In the genomic region with DNA sequence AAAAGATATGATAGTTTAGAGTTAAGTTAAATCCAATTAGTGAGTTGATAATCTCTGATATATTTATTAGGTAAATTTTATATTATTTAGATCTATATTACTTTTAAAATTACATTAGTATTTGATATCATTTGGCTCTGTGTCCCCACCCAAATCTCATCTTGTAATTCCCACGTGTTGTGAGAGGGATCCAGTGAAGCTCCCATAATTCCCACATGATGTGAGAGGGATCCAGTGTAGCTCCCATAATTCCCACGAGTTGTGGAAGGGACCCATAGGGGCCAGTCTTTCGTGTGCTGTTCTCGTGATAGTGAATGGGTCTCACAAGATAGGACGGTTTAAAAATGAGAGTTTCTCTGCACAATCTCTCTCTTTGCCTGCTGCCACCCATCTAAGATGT, we compare ENCODE assay signal across 29 cellular contexts.
"Had no signal": no experiment of that assay in that cellular context is flagged by ENCODE, and none has a peak within 500 bp of the region (broad histone marks: within the 10 kb centered on the region; RNA-seq: fewer than 3 reads in every experiment).

No MANE protein-coding gene starts in this region.

- H3K27ac ChIP-seq: colonic mucosa, coronary artery, dorsolateral prefrontal cortex, epithelial cell of prostate, esophagus muscularis mucosa, esophagus squamous epithelium, foreskin keratinocyte, gastrocnemius medialis, gastroesophageal sphincter, heart left ventricle, heart right ventricle had no signal

- H3K27ac Mint-ChIP-seq: dendritic cell treated with granulocyte-macrophage colony-stimulating factor and Interleukin-4, amounts not matched to agents 40 ng/mL and 50 ng/mL, for 4 days; effector memory CD8-positive, alpha-beta T cell; endodermal cell had no signal

- ATAC-seq: effector memory CD8-positive, alpha-beta T cell; esophagus mucosa; foreskin keratinocyte; gastrocnemius medialis; gastroesophageal sphincter; heart left ventricle; heart right ventricle had no signal

- H3K9me3 Mint-ChIP-seq: endodermal cell had no signal

- H3K4me3 ChIP-seq: colonic mucosa, coronary artery, dorsolateral prefrontal cortex, esophagus muscularis mucosa, esophagus squamous epithelium, gastrocnemius medialis, gastroesophageal sphincter, heart left ventricle, heart right ventricle had no signal

- H3K4me1 ChIP-seq: colonic mucosa, esophagus muscularis mucosa, esophagus squamous epithelium, foreskin keratinocyte, gastrocnemius medialis, gastroesophageal sphincter, heart left ventricle, heart right ventricle had no signal

- H3K9me3 ChIP-seq: colonic mucosa, esophagus muscularis mucosa, esophagus squamous epithelium, gastrocnemius medialis, gastroesophageal sphincter had no signal

- DNase-seq: colonic mucosa; cortex of kidney; dermis blood vessel endothelial cell; dorsolateral prefrontal cortex; effector CD4-positive, alpha-beta T cell; effector CD8-positive, alpha-beta T cell; effector memory CD4-positive, alpha-beta T cell; effector memory CD8-positive, alpha-beta T cell; endodermal cell; erythroblast; esophagus squamous epithelium; foreskin fibroblast; foreskin keratinocyte; foreskin melanocyte; gastrocnemius medialis; glutamatergic neuron; head of caudate nucleus; heart left ventricle; heart right ventricle had no signal

- H3K27me3 ChIP-seq: colonic mucosa, dorsolateral prefrontal cortex, esophagus muscularis mucosa, esophagus squamous epithelium, foreskin keratinocyte, gastrocnemius medialis, gastroesophageal sphincter, heart left ventricle, heart right ventricle had no signal

- H3K4me3 Mint-ChIP-seq: dendritic cell treated with granulocyte-macrophage colony-stimulating factor and Interleukin-4, amounts not matched to agents 40 ng/mL and 50 ng/mL, for 4 days; effector memory CD8-positive, alpha-beta T cell; endodermal cell had no signal

- H3K27me3 Mint-ChIP-seq: dendritic cell treated with granulocyte-macrophage colony-stimulating factor and Interleukin-4, amounts not matched to agents 40 ng/mL and 50 ng/mL, for 4 days; effector memory CD8-positive, alpha-beta T cell had no signal

- H3K36me3 ChIP-seq: colonic mucosa, esophagus muscularis mucosa, esophagus squamous epithelium, gastrocnemius medialis, gastroesophageal sphincter, heart left ventricle, heart right ventricle had no signal

- FAIRE-seq: colon, endometrium, endothelial cell of umbilical vein, frontal cortex had no signal
